ENCODE assay signal across 8 cellular contexts in the genomic region with DNA sequence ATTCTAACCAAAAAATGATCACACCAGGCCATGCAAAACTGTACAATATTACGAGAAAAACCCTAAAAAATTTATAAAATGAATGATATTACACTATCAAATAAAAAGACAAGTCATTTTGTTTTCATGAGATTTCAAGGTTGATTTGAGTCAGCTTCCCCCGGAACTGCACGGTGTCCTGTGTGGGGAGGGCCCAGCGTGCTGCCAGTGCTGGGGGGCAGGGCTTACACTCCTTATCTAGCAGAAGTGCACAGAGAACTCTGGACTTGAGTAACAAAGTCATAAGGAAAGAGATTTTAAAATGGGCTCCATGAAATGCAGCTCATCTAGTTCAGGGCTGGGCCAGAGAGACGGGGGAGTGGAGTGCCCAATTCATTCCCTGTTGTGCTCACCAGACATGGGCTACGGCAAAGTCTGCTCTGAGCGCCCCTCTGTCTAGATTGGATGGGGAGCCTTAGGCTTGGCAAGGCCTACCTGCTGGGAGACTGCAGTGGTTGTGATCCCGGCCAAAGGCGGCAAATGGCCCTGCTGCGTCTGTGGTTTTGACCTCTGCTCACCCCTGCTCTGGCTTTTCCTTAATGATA. TPM values are rescaled to one million over a fixed set of nuclear protein-coding genes. Genes with fewer than 3 reads are reported as not detected.
DNase-seq lines count a peak whose midpoint lies in the region; ATAC-seq and TF ChIP-seq lines count a peak whose summit lies in the region.

No MANE protein-coding gene starts in this region.

- H3K4me1 Mint-ChIP-seq in CD4-positive, alpha-beta memory T cell: peaks cover 11 to 24% (median 18%) of the 10 kb centered on the region in 4 donors

- no peaks in the 10 kb centered on the region for H3K27me3 ChIP-seq in CD4-positive, alpha-beta memory T cell (ENCODE audit: insufficient read depth, low read length)
- H3K27me3 ChIP-seq in heart left ventricle: no peaks in the 10 kb centered on the region

- peak overlapping the region in 5 of 8 donors; percentile 1 to 35 (median 13) for H3K4me3 Mint-ChIP-seq in CD4-positive, alpha-beta memory T cell

- no peaks in the 10 kb centered on the region for H3K9me3 Mint-ChIP-seq in CD4-positive, alpha-beta memory T cell

- peaks cover 18% of the 10 kb centered on the region for H3K4me1 ChIP-seq in CD4-positive, alpha-beta memory T cell (ENCODE audit: insufficient read depth, low read length)
- H3K4me1 ChIP-seq in heart left ventricle: peaks cover 0 to 75% (median 43%) of the 10 kb centered on the region in 12 donors

- 47 to 69% (median 52%) methylated on average over 10 of the region's 10 CpGs for WGBS in heart left ventricle, 4 donors

- H3K36me3 Mint-ChIP-seq in CD4-positive, alpha-beta memory T cell: peaks cover 17 to 26% of the 10 kb centered on the region in 2 donors

- intact Hi-C loops in CD4-positive, alpha-beta memory T cell (cut with micrococcal nuclease): no loop called here
- intact Hi-C loops in heart left ventricle (cut with DNase I): loop anchor here in 1 of 10 donors (5.0 kb wide), 1 partner anchor 78 kb away; no protein-coding TSS in a partner anchor

- TF ChIP-seq CTCF in heart left ventricle (IDR thresholded peaks at IDR 0.05): no peak

- CTCF ChIA-PET in CD4-positive, alpha-beta memory T cell (lab: Charles Lee; ENCODE audit: partially characterized antibody): no interaction called here

- peak in 4 of 5 donors; percentile 15 to 18 (median 16) for DNase-seq in CD4-positive, alpha-beta memory T cell
- peak; percentile 64 to 71 for DNase-seq in activated CD4-positive, alpha-beta T cell treated with anti-CD3 and anti-CD28 coated beads, Interleukin-2, amount 50 U/mL, for 48 hours
- DNase-seq in heart left ventricle: peak in 2 of 5 donors; percentile 18 to 38
- DNase-seq in stimulated activated CD4-positive, alpha-beta T cell treated with anti-CD3 and anti-CD28 coated beads, Interleukin-4, amount 100 ng/mL, for 1 hour: peak; percentile 54
- DNase-seq in NCI-H1436 treated with DMSO at 0.1 percent for 48 hours (lab: John Stamatoyannopoulos, UW): no peak
- DNase-seq in anterior cingulate cortex (lab: John Stamatoyannopoulos, UW): no peak
- no peak for DNase-seq in AG08395 (ENCODE audit: low spot score)

- H3K36me3 ChIP-seq in CD4-positive, alpha-beta memory T cell (ENCODE audit: insufficient read depth, low read length): peaks cover 4% of the 10 kb centered on the region
- peaks cover 0 to 61% (median 37%) of the 10 kb centered on the region in 9 donors for H3K36me3 ChIP-seq in heart left ventricle

- TF ChIP-seq POLR2A in heart left ventricle (IDR thresholded peaks at IDR 0.05): no peak

- no peak overlapping the region for H3K4me3 ChIP-seq in CD4-positive, alpha-beta memory T cell (ENCODE audit: low read length in 2 of 2)
- H3K4me3 ChIP-seq in heart left ventricle: no peak overlapping the region

- no peaks in the 10 kb centered on the region for H3K9me3 ChIP-seq in CD4-positive, alpha-beta memory T cell (ENCODE audit: control insufficient read depth in 1 of 2, low read length in 2 of 2)
- H3K9me3 ChIP-seq in heart left ventricle: no peaks in the 10 kb centered on the region

- ATAC-seq in HG02981 (IDR thresholded peaks at IDR 0.05; ENCODE audit: unreplicated experiment) (peak; percentile 72), heart left ventricle (peak in 3 of 4 donors; percentile 19 to 37 (median 26))

- peak overlapping the region in 6 of 7 donors; percentile 3 to 81 (median 76) for H3K27ac Mint-ChIP-seq in CD4-positive, alpha-beta memory T cell

- POLR2A ChIA-PET in CD4-positive, alpha-beta memory T cell (lab: Charles Lee; ENCODE audit: partially characterized antibody): interaction anchor here (0.6 to 0.9 kb wide), 2 partner anchors 50 to 51 kb away, joined by 3 read pairs; a partner anchor contains a TSS

- no peak overlapping the region for H3K27ac ChIP-seq in CD4-positive, alpha-beta memory T cell (ENCODE audit: low read depth, low read length)
- H3K27ac ChIP-seq in heart left ventricle: peak overlapping the region in 10 of 12 donors; percentile 9 to 94 (median 56)

- no peaks in the 10 kb centered on the region for H3K27me3 Mint-ChIP-seq in CD4-positive, alpha-beta memory T cell

RNA-seq across cellular contexts. Expression of a gene that starts 50.1 kb away (rescaled TPM):
- 10 to 100 TPM; 69.2 to 70.7 TPM for total RNA-seq in CD4-positive, alpha-beta memory T cell
- polyA plus RNA-seq in CD4-positive, alpha-beta memory T cell: 10 to 100 TPM; 43.5 to 49.4 TPM
- total RNA-seq in heart left ventricle: 100 to 1,000 TPM; 141 to 915 (median 310) TPM
- polyA plus RNA-seq in heart left ventricle: 100 to 1,000 TPM; 193 to 243 TPM

Comparison
In these comparisons a context has a peak if more than half of its experiments do, and no peak if none do; other contexts are left out.
1. DNase-seq: peak in CD4-positive, alpha-beta memory T cell (4 of 5), activated CD4-positive, alpha-beta T cell treated with anti-CD3 and anti-CD28 coated beads, Interleukin-2, amount 50 U/mL, for 48 hours (2 of 2) and stimulated activated CD4-positive, alpha-beta T cell treated with anti-CD3 and anti-CD28 coated beads, Interleukin-4, amount 100 ng/mL, for 1 hour (single experiment); none in NCI-H1436 treated with DMSO at 0.1 percent for 48 hours (single experiment), anterior cingulate cortex (0 of 58) and AG08395 (single experiment).